2 cellular contexts compared by ENCODE assay signal in the genomic region with DNA sequence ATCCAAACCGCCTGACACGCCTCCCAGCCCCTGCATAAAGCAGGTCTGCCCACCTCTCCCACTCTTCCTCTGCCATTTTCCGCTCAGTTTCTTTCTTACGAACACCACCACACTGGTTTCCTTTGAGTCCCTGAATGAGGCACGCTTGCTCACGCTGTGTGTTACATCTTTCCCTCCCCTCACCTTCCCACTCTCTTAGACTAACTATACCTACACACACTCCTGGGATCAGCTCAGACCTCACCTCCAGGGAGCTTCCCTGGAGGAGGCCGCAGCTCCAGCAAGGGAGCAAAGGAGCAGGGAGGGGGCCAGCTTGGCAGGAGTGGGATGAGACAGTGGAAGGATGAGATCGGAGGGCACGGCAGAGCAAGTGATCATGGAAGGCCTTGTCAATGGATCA.
TF ChIP-seq lines count a peak whose summit lies in the region.

No MANE protein-coding gene starts in this region.

TF ChIP-seq in GM23338, 12 proteins besides CTCF, POLR2A, EP300 and RAD21 (continues in another document):
- TF ChIP-seq ZNF114 (CRISPR knock-in tag; IDR thresholded peaks at IDR 0.05) (no peak), NANOG (IDR thresholded peaks at IDR 0.05; ENCODE audit: borderline replicate concordance) (no peak), EZH2phosphoT487 (IDR thresholded peaks at IDR 0.05; ENCODE audit: unreplicated experiment) (no peak), EZH2 (IDR thresholded peaks at IDR 0.05; ENCODE audit: low read depth, unreplicated experiment) (no peak), STAT1 (IDR thresholded peaks at IDR 0.05; ENCODE audit: unreplicated experiment) (no peak), JUNB (IDR thresholded peaks at IDR 0.05; ENCODE audit: unreplicated experiment) (no peak), POLR2AphosphoS5 (IDR thresholded peaks at IDR 0.05; ENCODE audit: low read depth) (no peak), CREB1 (CRISPR knock-in tag; IDR thresholded peaks at IDR 0.05; ENCODE audit: low read depth) (no peak)
- TF ChIP-seq, protein P1, sequence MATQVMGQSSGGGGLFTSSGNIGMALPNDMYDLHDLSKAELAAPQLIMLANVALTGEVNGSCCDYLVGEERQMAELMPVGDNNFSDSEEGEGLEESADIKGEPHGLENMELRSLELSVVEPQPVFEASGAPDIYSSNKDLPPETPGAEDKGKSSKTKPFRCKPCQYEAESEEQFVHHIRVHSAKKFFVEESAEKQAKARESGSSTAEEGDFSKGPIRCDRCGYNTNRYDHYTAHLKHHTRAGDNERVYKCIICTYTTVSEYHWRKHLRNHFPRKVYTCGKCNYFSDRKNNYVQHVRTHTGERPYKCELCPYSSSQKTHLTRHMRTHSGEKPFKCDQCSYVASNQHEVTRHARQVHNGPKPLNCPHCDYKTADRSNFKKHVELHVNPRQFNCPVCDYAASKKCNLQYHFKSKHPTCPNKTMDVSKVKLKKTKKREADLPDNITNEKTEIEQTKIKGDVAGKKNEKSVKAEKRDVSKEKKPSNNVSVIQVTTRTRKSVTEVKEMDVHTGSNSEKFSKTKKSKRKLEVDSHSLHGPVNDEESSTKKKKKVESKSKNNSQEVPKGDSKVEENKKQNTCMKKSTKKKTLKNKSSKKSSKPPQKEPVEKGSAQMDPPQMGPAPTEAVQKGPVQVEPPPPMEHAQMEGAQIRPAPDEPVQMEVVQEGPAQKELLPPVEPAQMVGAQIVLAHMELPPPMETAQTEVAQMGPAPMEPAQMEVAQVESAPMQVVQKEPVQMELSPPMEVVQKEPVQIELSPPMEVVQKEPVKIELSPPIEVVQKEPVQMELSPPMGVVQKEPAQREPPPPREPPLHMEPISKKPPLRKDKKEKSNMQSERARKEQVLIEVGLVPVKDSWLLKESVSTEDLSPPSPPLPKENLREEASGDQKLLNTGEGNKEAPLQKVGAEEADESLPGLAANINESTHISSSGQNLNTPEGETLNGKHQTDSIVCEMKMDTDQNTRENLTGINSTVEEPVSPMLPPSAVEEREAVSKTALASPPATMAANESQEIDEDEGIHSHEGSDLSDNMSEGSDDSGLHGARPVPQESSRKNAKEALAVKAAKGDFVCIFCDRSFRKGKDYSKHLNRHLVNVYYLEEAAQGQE (IDR thresholded peaks at IDR 0.05; ENCODE audit: unreplicated experiment): no peak
- TF ChIP-seq, protein P2, sequence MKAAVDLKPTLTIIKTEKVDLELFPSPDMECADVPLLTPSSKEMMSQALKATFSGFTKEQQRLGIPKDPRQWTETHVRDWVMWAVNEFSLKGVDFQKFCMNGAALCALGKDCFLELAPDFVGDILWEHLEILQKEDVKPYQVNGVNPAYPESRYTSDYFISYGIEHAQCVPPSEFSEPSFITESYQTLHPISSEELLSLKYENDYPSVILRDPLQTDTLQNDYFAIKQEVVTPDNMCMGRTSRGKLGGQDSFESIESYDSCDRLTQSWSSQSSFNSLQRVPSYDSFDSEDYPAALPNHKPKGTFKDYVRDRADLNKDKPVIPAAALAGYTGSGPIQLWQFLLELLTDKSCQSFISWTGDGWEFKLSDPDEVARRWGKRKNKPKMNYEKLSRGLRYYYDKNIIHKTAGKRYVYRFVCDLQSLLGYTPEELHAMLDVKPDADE (IDR thresholded peaks at IDR 0.05): no peak

TF ChIP-seq in H1, 55 proteins besides CTCF, POLR2A, EP300 and RAD21:
- no peak for TF ChIP-seq POLR2AphosphoS5 (IDR thresholded peaks at IDR 0.05; ENCODE audit: low read depth, low read length)
- no peak for TF ChIP-seq CBX8 (IDR thresholded peaks at IDR 0.05; ENCODE audit: borderline replicate concordance, low read depth, low read length)
- TF ChIP-seq TAF7 (optimal IDR thresholded peaks at IDR 0.05; ENCODE audit: borderline replicate concordance, low read depth, low read length): no peak
- no peak for TF ChIP-seq RXRA (IDR thresholded peaks at IDR 0.05; ENCODE audit: insufficient read depth, low read depth, low read length)
- TF ChIP-seq, protein P3, sequence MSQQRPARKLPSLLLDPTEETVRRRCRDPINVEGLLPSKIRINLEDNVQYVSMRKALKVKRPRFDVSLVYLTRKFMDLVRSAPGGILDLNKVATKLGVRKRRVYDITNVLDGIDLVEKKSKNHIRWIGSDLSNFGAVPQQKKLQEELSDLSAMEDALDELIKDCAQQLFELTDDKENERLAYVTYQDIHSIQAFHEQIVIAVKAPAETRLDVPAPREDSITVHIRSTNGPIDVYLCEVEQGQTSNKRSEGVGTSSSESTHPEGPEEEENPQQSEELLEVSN (IDR thresholded peaks at IDR 0.05): no peak
- TF ChIP-seq ASH2L (IDR thresholded peaks at IDR 0.05; ENCODE audit: low read length): no peak
- no peak for TF ChIP-seq RNF2 (IDR thresholded peaks at IDR 0.05; ENCODE audit: borderline replicate concordance, low read depth, low read length, missing control alignments, poor library complexity, severe bottlenecking)
- no peak for TF ChIP-seq KDM1A (IDR thresholded peaks at IDR 0.05; ENCODE audit: borderline replicate concordance, low read length)
- no peak for TF ChIP-seq EGR1 (IDR thresholded peaks at IDR 0.05; ENCODE audit: borderline replicate concordance, low read depth, low read length)
- no peak for TF ChIP-seq PHF8 (conservative IDR thresholded peaks at IDR 0.05; ENCODE audit: low read depth, low read length)
- TF ChIP-seq POU5F1 (IDR thresholded peaks at IDR 0.05; ENCODE audit: low read depth, low read length): no peak
- no peak for TF ChIP-seq SP4 (IDR thresholded peaks at IDR 0.05; ENCODE audit: low read length)
- TF ChIP-seq SIN3A (conservative IDR thresholded peaks at IDR 0.05 in 1 of 2, IDR thresholded peaks at IDR 0.05 in 1 of 2; ENCODE audit: low read depth in 1 of 2, low read length in 2 of 2): no peak
- TF ChIP-seq HDAC2 (IDR thresholded peaks at IDR 0.05; ENCODE audit: borderline replicate concordance in 1 of 2, low read depth in 2 of 2, low read length in 2 of 2): no peak
